ENCODE assay signal across 16 cellular contexts in genomic region chr3:183378008-183378407, GRCh38. TPM values are rescaled to one million over a fixed set of nuclear protein-coding genes. Genes with fewer than 3 reads are reported as not detected.
DNase-seq lines count a peak whose midpoint lies in the region; ATAC-seq and TF ChIP-seq lines count a peak whose summit lies in the region.
"Had no signal": no experiment of that assay in that cellular context is flagged by ENCODE, and none has a peak within 500 bp of the region (broad histone marks: within the 10 kb centered on the region; RNA-seq: fewer than 3 reads in every experiment).

No MANE protein-coding gene starts in this region.

- peaks cover 0 to 4% (median 0%) of the 10 kb centered on the region in 5 donors for H3K27me3 Mint-ChIP-seq in naive thymus-derived CD8-positive, alpha-beta T cell

- TF ChIP-seq CTCF in colonic mucosa (IDR thresholded peaks at IDR 0.05) (no peak), ovary (IDR thresholded peaks at IDR 0.05) (no peak)

- TF ChIP-seq EP300 in ovary (IDR thresholded peaks at IDR 0.05), result no peak

- no peaks in the 10 kb centered on the region for H3K4me1 ChIP-seq in colonic mucosa
- no peaks in the 10 kb centered on the region for H3K4me1 ChIP-seq in ovary (ENCODE audit: insufficient read depth)

- DNase-seq in COR-L47 (lab: John Stamatoyannopoulos, UW), result peak; percentile 97
- peak; percentile 93 for DNase-seq in NCI-H1417 treated with DMSO at 0.1 percent for 48 hours (lab: John Stamatoyannopoulos, UW)
- peak; percentile 97 for DNase-seq in NCI-H510A treated with DMSO at 0.1 percent for 48 hours (lab: John Stamatoyannopoulos, UW)
- peak; percentile 36 for DNase-seq in colonic mucosa
- no peak for DNase-seq in ovary
- no peak for DNase-seq in stimulated activated CD4-positive, alpha-beta T cell treated with anti-CD3 and anti-CD28 coated beads, Interleukin-12 subunit alpha, Interleukin-12 subunit beta, amount 100 ng/mL, for 4 hours
- no peak for DNase-seq in naive thymus-derived CD8-positive, alpha-beta T cell
- DNase-seq: activated naive CD4-positive, alpha-beta T cell treated with anti-CD3 and anti-CD28 coated beads, Interleukin-2, amount 50 U/mL, for 16 hours; caudate nucleus; H9; IMR-90; stimulated activated naive CD4-positive, alpha-beta T cell; WERI-Rb-1 had no signal

- WGBS in ovary, 3 donors, result 94 to 98% (median 97%) methylated on average over 3 of the region's 3 CpGs

- H3K9ac ChIP-seq in colonic mucosa (ENCODE audit: low read depth in 2 of 2, low read length in 2 of 2), result no peak overlapping the region

- no peaks in the 10 kb centered on the region for H3K27me3 ChIP-seq in colonic mucosa
- no peaks in the 10 kb centered on the region for H3K27me3 ChIP-seq in ovary

- no peaks in the 10 kb centered on the region for H3K9me3 Mint-ChIP-seq in naive thymus-derived CD8-positive, alpha-beta T cell
- H3K9me3 Mint-ChIP-seq: H9, mesothelial cell of epicardium had no signal

- intact Hi-C loops in colonic mucosa (cut with DNase I), result no loop called here
- intact Hi-C loops in ovary (cut with DNase I), result no loop called here

- H3K9me3 ChIP-seq in colonic mucosa (no peaks in the 10 kb centered on the region), ovary (no peaks in the 10 kb centered on the region)

- H3K27ac Mint-ChIP-seq in naive thymus-derived CD8-positive, alpha-beta T cell, result peak overlapping the region in 2 of 10 donors; percentile 39 to 72
- H3K27ac Mint-ChIP-seq: mesothelial cell of epicardium had no signal

- H3K36me3 ChIP-seq in colonic mucosa, result no peaks in the 10 kb centered on the region
- no peaks in the 10 kb centered on the region for H3K36me3 ChIP-seq in ovary
- H3K36me3 ChIP-seq: WERI-Rb-1 had no signal

- no peak for ATAC-seq in HG03095 (IDR thresholded peaks at IDR 0.05; ENCODE audit: unreplicated experiment)
- ATAC-seq in naive thymus-derived CD8-positive, alpha-beta T cell, result no peak

- H3K4me3 Mint-ChIP-seq in naive thymus-derived CD8-positive, alpha-beta T cell, result no peak overlapping the region
- H3K4me3 Mint-ChIP-seq: H9, mesothelial cell of epicardium had no signal

- no peaks in the 10 kb centered on the region for H3K36me3 Mint-ChIP-seq in naive thymus-derived CD8-positive, alpha-beta T cell
- H3K36me3 Mint-ChIP-seq: mesothelial cell of epicardium had no signal

- peaks cover 0 to 25% (median 4%) of the 10 kb centered on the region in 4 donors for H3K4me1 Mint-ChIP-seq in naive thymus-derived CD8-positive, alpha-beta T cell
- H3K4me1 Mint-ChIP-seq: mesothelial cell of epicardium had no signal

- H3K27ac ChIP-seq in colonic mucosa (no peak overlapping the region), ovary (no peak overlapping the region)
- H3K27ac ChIP-seq: WERI-Rb-1 had no signal

- no peak for TF ChIP-seq POLR2A in ovary (IDR thresholded peaks at IDR 0.05)

- H3K4me3 ChIP-seq in colonic mucosa, result no peak overlapping the region
- H3K4me3 ChIP-seq in ovary, result no peak overlapping the region

- POLR2A ChIA-PET in naive thymus-derived CD8-positive, alpha-beta T cell (lab: Charles Lee), result no interaction called here

RNA-seq across cellular contexts. Expression of gene MCF2L2, which starts 50.4 kb away (rescaled TPM):
- 1 to 10 TPM in 1 of 2 donors, under 1 TPM in 1; 0.25 to 1.4 TPM for total RNA-seq in colonic mucosa
- total RNA-seq in ovary, result 1 to 10 TPM in 3 of 7 donors, under 1 TPM in 4; 0.12 to 1.1 (median 0.61) TPM
- polyA plus RNA-seq in ovary, result 1 to 10 TPM in 1 of 2 donors, under 1 TPM in 1; 0.39 to 2.2 TPM
- 1 to 10 TPM; 1.3 to 2.5 TPM for total RNA-seq in naive thymus-derived CD8-positive, alpha-beta T cell
- under 1 TPM; 0.06 to 0.17 (median 0.14) TPM for polyA plus RNA-seq in naive thymus-derived CD8-positive, alpha-beta T cell
- polyA plus RNA-seq: AG04450, IMR-90 had no signal

Comparison
In these comparisons a context has a peak if more than half of its experiments do, and no peak if none do; other contexts are left out.
1. DNase-seq: peak in COR-L47 (single experiment), NCI-H1417 treated with DMSO at 0.1 percent for 48 hours (single experiment), NCI-H510A treated with DMSO at 0.1 percent for 48 hours (single experiment) and colonic mucosa (single experiment); none in ovary (0 of 5), stimulated activated CD4-positive, alpha-beta T cell treated with anti-CD3 and anti-CD28 coated beads, Interleukin-12 subunit alpha, Interleukin-12 subunit beta, amount 100 ng/mL, for 4 hours (single experiment) and naive thymus-derived CD8-positive, alpha-beta T cell (0 of 10).